Comparison of ENCODE assay signal across 24 cellular contexts in the genomic region with DNA sequence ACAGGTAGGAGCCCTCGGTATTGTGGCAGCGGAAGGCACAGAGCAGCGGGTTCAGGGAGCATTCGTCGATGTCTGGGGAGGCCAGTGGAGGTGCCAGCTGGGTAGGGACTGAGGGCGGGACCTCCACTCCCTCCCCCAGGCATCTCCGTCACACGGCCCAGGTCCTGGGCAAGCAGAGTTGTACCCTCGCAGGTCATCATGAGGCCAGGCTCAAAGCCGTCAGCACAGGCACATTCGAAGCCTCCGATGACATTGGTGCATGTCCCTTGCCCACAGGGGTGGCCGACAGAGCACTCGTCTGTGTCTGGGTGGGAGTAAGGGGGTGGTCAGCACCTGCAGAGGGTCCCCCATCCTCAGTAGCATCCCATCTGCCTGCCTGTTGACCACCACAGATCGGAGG. TPM values are rescaled to one million over a fixed set of nuclear protein-coding genes. Genes with fewer than 3 reads are reported as not detected.
"Had no signal": no experiment of that assay in that cellular context is flagged by ENCODE, and none has a peak within 500 bp of the region (broad histone marks: within the 10 kb centered on the region; RNA-seq: fewer than 3 reads in every experiment).

No MANE protein-coding gene starts in this region.

- DNase-seq: Kasumi-1, MM.1S, NCI-H1092 treated with DMSO at 0.1 percent for 48 hours, NCI-H1436, NCI-H187, NCI-H2029, NCI-H2081 treated with DMSO at 0.1 percent for 48 hours, NCI-H2171, NCI-H226, NCI-H446, NCI-H510A, NCI-H524 treated with DMSO at 0.1 percent for 48 hours, NCI-H69, NCI-H774, SHP77, SK-N-SH, SW 1271 had no signal

- ATAC-seq: K562 had no signal

- H3K4me3 Mint-ChIP-seq: IgD-negative memory B cell had no signal

- H3K4me3 ChIP-seq: K562 had no signal

- H3K27ac ChIP-seq: KMS-11, RWPE1 had no signal

- H3K27ac Mint-ChIP-seq: IgD-negative memory B cell had no signal

- H3K9me3 ChIP-seq: SK-N-SH had no signal

- H3K4me1 Mint-ChIP-seq: IgD-negative memory B cell had no signal

- H3K36me3 Mint-ChIP-seq: IgD-negative memory B cell had no signal

- H3K9ac ChIP-seq: KMS-11, SK-N-SH had no signal

RNA-seq across cellular contexts. Expression of a gene that starts 35.3 kb away (rescaled TPM):
- total RNA-seq: HT-29, K562, M059J, SK-MEL-5 had no signal
- polyA plus RNA-seq: SK-N-SH had no signal
